Comparison of ENCODE assay signal across 8 cellular contexts in the genomic region with DNA sequence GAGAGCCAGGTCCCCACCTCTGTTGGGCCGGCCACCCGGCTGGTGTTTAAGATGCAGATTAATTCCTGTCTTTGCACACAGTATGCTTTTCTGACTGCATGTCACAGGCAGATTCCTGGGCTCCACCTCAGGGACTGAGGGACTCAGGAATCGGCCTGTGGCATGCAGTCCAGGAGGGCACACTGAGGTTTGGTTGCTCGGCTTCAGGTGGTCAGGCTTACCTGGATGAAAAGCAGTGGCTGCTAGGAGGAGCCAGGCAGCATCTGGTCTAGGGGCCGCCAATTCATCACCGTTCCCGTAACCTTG. TPM values are rescaled to one million over a fixed set of nuclear protein-coding genes. Genes with fewer than 3 reads are reported as not detected.
DNase-seq lines count a peak whose midpoint lies in the region; TF ChIP-seq lines count a peak whose summit lies in the region.

No MANE protein-coding gene starts in this region.

- H3K79me2 ChIP-seq in parathyroid adenoma: peaks cover 7% of the 10 kb centered on the region

- H3K9ac ChIP-seq in parathyroid adenoma: no peak overlapping the region

- TF ChIP-seq CTCF in Peyer's patch (IDR thresholded peaks at IDR 0.05): no peak
- no peak for TF ChIP-seq CTCF in epithelial cell of proximal tubule (conservative IDR thresholded peaks at IDR 0.05; ENCODE audit: low read depth, low read length)
- no peak for TF ChIP-seq CTCF in parathyroid adenoma (IDR thresholded peaks at IDR 0.05)

- peaks cover 4 to 40% (median 8%) of the 10 kb centered on the region in 4 donors for H3K4me1 ChIP-seq in Peyer's patch
- H3K4me1 ChIP-seq in parathyroid adenoma: peaks cover 3% of the 10 kb centered on the region

- H3K4me3 ChIP-seq in Peyer's patch (peak overlapping the region; percentile 69 to 95 (median 85)), epithelial cell of proximal tubule (ENCODE audit: low read depth, low read length) (peak overlapping the region; percentile 98), parathyroid adenoma (ENCODE audit: low read depth, low read length) (peak overlapping the region; percentile 81)

- H3K27ac ChIP-seq in Peyer's patch (peak overlapping the region in 1 of 4 donors; percentile 88), parathyroid adenoma (no peak overlapping the region)

- TF ChIP-seq POLR2A in Peyer's patch (IDR thresholded peaks at IDR 0.05): no peak

- H3K4me2 ChIP-seq in parathyroid adenoma (ENCODE audit: low read length): peak overlapping the region; percentile 98

- no peaks in the 10 kb centered on the region for H3K27me3 ChIP-seq in Peyer's patch
- no peaks in the 10 kb centered on the region for H3K27me3 ChIP-seq in parathyroid adenoma (ENCODE audit: control insufficient read depth, insufficient read depth, low read length)

- H2AFZ ChIP-seq in parathyroid adenoma: no peak overlapping the region

- DNase-seq in ELR (ENCODE audit: low read depth): peak; percentile 14
- DNase-seq in Peyer's patch: no peak
- no peak for DNase-seq in epithelial cell of proximal tubule (ENCODE audit: low read depth)
- no peak for DNase-seq in stimulated activated CD4-positive, alpha-beta T cell treated with anti-CD3 and anti-CD28 coated beads, Interleukin-1b, Interleukin-23, amount 100 ng/mL, for 48 hours
- DNase-seq in NCI-H1105 treated with DMSO at 0.1 percent for 48 hours (lab: John Stamatoyannopoulos, UW): no peak
- no peak for DNase-seq in amniotic stem cell (lab: John Stamatoyannopoulos, UW)
- no peak for DNase-seq in NCI-H69 (lab: John Stamatoyannopoulos, UW)

- no peaks in the 10 kb centered on the region for H3K9me3 ChIP-seq in Peyer's patch
- H3K9me3 ChIP-seq in parathyroid adenoma (ENCODE audit: control insufficient read depth, low read length): no peaks in the 10 kb centered on the region

- peaks cover 0 to 23% (median 3%) of the 10 kb centered on the region in 3 donors for H3K36me3 ChIP-seq in Peyer's patch
- no peaks in the 10 kb centered on the region for H3K36me3 ChIP-seq in parathyroid adenoma (ENCODE audit: control insufficient read depth, insufficient read depth, low read length)

RNA-seq across cellular contexts. Expression of a gene that starts 1.1 kb away (rescaled TPM):
- 10 to 100 TPM; 21.4 to 34.7 (median 24.2) TPM for total RNA-seq in Peyer's patch
- total RNA-seq in epithelial cell of proximal tubule: 29.1 and 47.9 TPM in 2 replicates

RNA-seq across cellular contexts. Expression of a gene that starts 27.4 kb away (rescaled TPM):
- total RNA-seq in Peyer's patch (not detected), epithelial cell of proximal tubule (under 0.01 TPM in 1 of 2 replicates, not detected in the other)
